Comparison of ENCODE assay signal across 11 cellular contexts in genomic region chr1:204366759-204367158, GRCh38. TPM values are rescaled to one million over a fixed set of nuclear protein-coding genes. Genes with fewer than 3 reads are reported as not detected.
DNase-seq lines count a peak whose midpoint lies in the region; ATAC-seq, FAIRE-seq and TF ChIP-seq lines count a peak whose summit lies in the region.
"Had no signal": no experiment of that assay in that cellular context is flagged by ENCODE, and none has a peak within 500 bp of the region (broad histone marks: within the 10 kb centered on the region; RNA-seq: fewer than 3 reads in every experiment).

No MANE protein-coding gene starts in this region.

- no peak overlapping the region for H3K4me3 Mint-ChIP-seq in H9
- H3K4me3 Mint-ChIP-seq: T-cell had no signal

- no peak overlapping the region for H2BK5ac ChIP-seq in H9 (ENCODE audit: insufficient read length, low read length)

- H3K4me3 ChIP-seq in HepG2 (replicated peaks in 1 of 3; ENCODE audit: insufficient read depth in 1 of 3, low read depth in 2 of 3, low read length in 3 of 3): no peak overlapping the region

- peaks cover 37% of the 10 kb centered on the region for H3K27me3 Mint-ChIP-seq in H9 (ENCODE audit: low read depth)

- no peak overlapping the region for H3K27ac Mint-ChIP-seq in H9
- H3K27ac Mint-ChIP-seq: T-cell had no signal

- no peak for TF ChIP-seq POLR2A in HepG2 (IDR thresholded peaks at IDR 0.05; ENCODE audit: insufficient read depth in 1 of 2, low read depth in 2 of 2, low read length in 2 of 2)

- H3K4me1 Mint-ChIP-seq in H9: peaks cover 4 to 5% of the 10 kb centered on the region in 2 experiments

- BruUV-seq in HepG2 (replicated peaks; lab: Mats Ljungman, UMichigan): no TSS peak

- H3K23ac ChIP-seq in H9 (ENCODE audit: insufficient read length, low read depth, low read length): no peak overlapping the region

- H3K9me3 ChIP-seq in H9 (ENCODE audit: control insufficient read depth, low read depth, low read length) (no peaks in the 10 kb centered on the region), HepG2 (ENCODE audit: low read length) (no peaks in the 10 kb centered on the region)

- POLR2A ChIA-PET in HepG2 (lab: Yijun Ruan, JAX): no interaction called here

- peaks cover 15 to 51% of the 10 kb centered on the region in 2 experiments; a peak in 4 of 5 replicates for H3K36me3 ChIP-seq in HepG2 (replicated peaks in 1 of 2; ENCODE audit: control insufficient read depth in 1 of 2, insufficient read depth in 2 of 2, low read length in 2 of 2)

- no peaks in the 10 kb centered on the region for H3K9me3 Mint-ChIP-seq in H9
- H3K9me3 Mint-ChIP-seq: T-cell had no signal

- H3K36me3 Mint-ChIP-seq in H9 (ENCODE audit: insufficient read depth in 1 of 3, low read depth in 3 of 3): no peaks in the 10 kb centered on the region
- H3K36me3 Mint-ChIP-seq: T-cell had no signal

- no peak overlapping the region for H4K5ac ChIP-seq in H9 (ENCODE audit: insufficient read length, low read depth, low read length)

- no peak overlapping the region for H3K56ac ChIP-seq in H9 (ENCODE audit: insufficient read length, low read depth, low read length)

- H3K4me2 ChIP-seq in H9 (ENCODE audit: insufficient read depth, insufficient read length, low read length): no peak overlapping the region
- H3K4me2 ChIP-seq in HepG2 (ENCODE audit: low read depth, low read length): no peak overlapping the region

- no peak overlapping the region for H3K14ac ChIP-seq in H9 (ENCODE audit: insufficient read depth, low read length)

- no peak for TF ChIP-seq RAD21 in HepG2 (CRISPR knock-in tag; IDR thresholded peaks at IDR 0.05)

- no peak overlapping the region for H2BK12ac ChIP-seq in H9 (ENCODE audit: insufficient read length, low read depth, low read length)

- peak; percentile 80 for ATAC-seq in HepG2
- ATAC-seq in GM19395 (IDR thresholded peaks at IDR 0.05; ENCODE audit: unreplicated experiment): no peak
- no peak for ATAC-seq in HG03354 (IDR thresholded peaks at IDR 0.05; ENCODE audit: poor library complexity, severe bottlenecking, unreplicated experiment)
- ATAC-seq: T-cell had no signal

- H3K27ac ChIP-seq in H9 (ENCODE audit: insufficient read length, low read depth, low read length) (no peak overlapping the region), HepG2 (ENCODE audit: extremely low read length, insufficient read depth, low read length) (no peak overlapping the region)

- H3K79me2 ChIP-seq in H9 (ENCODE audit: insufficient read depth, low read length) (no peaks in the 10 kb centered on the region), HepG2 (ENCODE audit: insufficient read depth, low read length) (no peaks in the 10 kb centered on the region)

- H3K4me1 ChIP-seq in H9 (ENCODE audit: insufficient read depth, low read length) (no peaks in the 10 kb centered on the region), HepG2 (ENCODE audit: insufficient read depth, low read length) (peaks cover 20% of the 10 kb centered on the region)

- no peak overlapping the region for H2BK120ac ChIP-seq in H9 (ENCODE audit: low read depth, low read length, poor library complexity, severe bottlenecking)

- CTCF ChIA-PET in HepG2 (lab: Yijun Ruan, JAX; ENCODE audit: low intra/inter-chr PET ratio, low total read pairs): interaction anchor here (0.8 to 1.3 kb wide), 4 partner anchors 108 to 205 kb away, joined by 3 to 5 read pairs (median 4); partner anchors contain the start of gene GOLT1A

- no peak overlapping the region for H2AK5ac ChIP-seq in H9 (ENCODE audit: insufficient read length, low read length)

- no peaks in the 10 kb centered on the region for H3K27me3 ChIP-seq in H9 (ENCODE audit: insufficient read depth, low read length)
- no peaks in the 10 kb centered on the region for H3K27me3 ChIP-seq in HepG2 (ENCODE audit: control insufficient read depth in 1 of 2, insufficient read depth in 2 of 2, low read length in 2 of 2)

- no peaks in the 10 kb centered on the region for H3K23me2 ChIP-seq in H9 (ENCODE audit: insufficient read length, low read depth, low read length, poor library complexity, severe bottlenecking)

- no peak overlapping the region for H3T11ph ChIP-seq in H9 (ENCODE audit: low read length)

- no peak overlapping the region for H4K8ac ChIP-seq in H9 (replicated peaks; ENCODE audit: insufficient read length, low read depth, low read length)

- no peak overlapping the region for H4K91ac ChIP-seq in H9 (ENCODE audit: insufficient read length, low read depth, low read length)

- H4K20me1 ChIP-seq in H9 (ENCODE audit: control insufficient read depth, insufficient read depth, insufficient read length): no peaks in the 10 kb centered on the region
- no peaks in the 10 kb centered on the region for H4K20me1 ChIP-seq in HepG2 (ENCODE audit: insufficient read depth, low read length)

- H3K4ac ChIP-seq in H9 (ENCODE audit: low read depth, low read length): no peak overlapping the region

- TF ChIP-seq EP300 in HepG2 (IDR thresholded peaks at IDR 0.05; ENCODE audit: low read depth in 2 of 2, low read length in 2 of 2): no peak
- no peak for TF ChIP-seq EP300 in HepG2 (CRISPR knock-in tag; IDR thresholded peaks at IDR 0.05; ENCODE audit: borderline replicate concordance)

- FAIRE-seq in HepG2 (lab: Jason Lieb, UNC): no peak
- FAIRE-seq: small intestine had no signal

- H3K9ac ChIP-seq in H9 (ENCODE audit: extremely low read depth, insufficient read length, low read length) (no peak overlapping the region), HepG2 (ENCODE audit: insufficient read depth, low read depth, low read length) (no peak overlapping the region)

- WGBS in H9 (ENCODE audit: extremely low coverage, insufficient read length, low lambda C conversion rate): no CpG with 5 or more reads among the region's 7 CpGs
- 96% methylated on average over 5 of the region's 7 CpGs for WGBS in HepG2 (ENCODE audit: low lambda C conversion rate)

- intact Hi-C loops in HepG2 (cut with micrococcal nuclease; ENCODE audit: unreplicated experiment): no loop called here

- peak; percentile 27 for DNase-seq in NCI-H146 (lab: John Stamatoyannopoulos, UW)
- no peak for DNase-seq in NCI-H146 treated with DMSO at 0.1 percent for 48 hours (lab: John Stamatoyannopoulos, UW; ENCODE audit: unreplicated experiment)
- DNase-seq in H9: peak; percentile 71
- peak; percentile 50 for DNase-seq in UCSD-AML1 (lab: John Stamatoyannopoulos, UW; ENCODE audit: unreplicated experiment)
- DNase-seq in HepG2 (ENCODE audit: low spot score): no peak
- no peak for DNase-seq in ureter (ENCODE audit: low spot score)
- DNase-seq: aorta, small intestine, T-cell had no signal

- no peak overlapping the region for H2BK15ac ChIP-seq in H9 (ENCODE audit: low read depth, low read length)

- H2BK20ac ChIP-seq in H9 (ENCODE audit: low read depth, low read length, poor library complexity, severe bottlenecking): no peak overlapping the region

- TF ChIP-seq CTCF in H9 (conservative IDR thresholded peaks at IDR 0.05) (peak; percentile 76), HepG2 (CRISPR knock-in tag; IDR thresholded peaks at IDR 0.05) (peak; percentile 74)

- H2AFZ ChIP-seq in H9 (ENCODE audit: low read length) (no peak overlapping the region), HepG2 (ENCODE audit: low read length) (no peak overlapping the region)

- in situ Hi-C loops in HepG2 (cut with HindIII; ENCODE audit: extremely low pct_ligation_motif_present, low pct_unique_long_range_greater_than_20kb): loop anchor here (25.0 kb wide), 1 partner anchor 504 kb away; the partner anchor contains the start of gene SNRPE

- no peaks in the 10 kb centered on the region for H3K79me1 ChIP-seq in H9 (ENCODE audit: insufficient read depth, low read depth, low read length, poor library complexity, severe bottlenecking)

- no peak overlapping the region for H3K18ac ChIP-seq in H9 (ENCODE audit: insufficient read length, low read depth, low read length)

RNA-seq across cellular contexts. Expression of gene PLEKHA6, which starts 7.0 kb away (rescaled TPM):
- 1.6 and 2.1 TPM in 2 replicates for total RNA-seq in H9 (2021)
- 10.8 and 11.4 TPM in 2 replicates for total RNA-seq in HepG2 (2016; rRNA removed; fragmentation: Illumina TruSeq; extraction: Trizol)
- 0.40 and 1.1 TPM in 2 replicates for total RNA-seq in HepG2 (2016; cell fraction: cytosol; rRNA removed; fragmentation: Illumina TruSeq; extraction: Trizol; ENCODE audit: low read depth)
- total RNA-seq in HepG2 (2016; cell fraction: insoluble cytoplasmic fraction; rRNA removed; fragmentation: Illumina TruSeq; extraction: Trizol): 7.3 and 13.7 TPM in 2 replicates
- 3.9 and 4.0 TPM in 2 replicates for total RNA-seq in HepG2 (2016; cell fraction: membrane; rRNA removed; fragmentation: Illumina TruSeq; extraction: Trizol)
- total RNA-seq in HepG2 (2016; cell fraction: nucleus; rRNA removed; fragmentation: Illumina TruSeq; extraction: Trizol): 16.8 and 17.2 TPM in 2 replicates
- polyA plus RNA-seq in HepG2 (2011; rRNA removed): 5.3 and 6.4 TPM in 2 replicates
- 2.2 TPM in 2 replicates for polyA plus RNA-seq in HepG2 (2011; cell fraction: cytosol; rRNA removed)
- 18.8 and 20.9 TPM in 2 replicates for polyA plus RNA-seq in HepG2 (2011; cell fraction: nucleus; rRNA removed)
- polyA plus RNA-seq in HepG2 (2012): 6.1 and 6.4 TPM in 2 replicates
- polyA plus RNA-seq in HepG2 (2016; cell fraction: cytosol; fragmentation: Illumina TruSeq; extraction: Trizol; ENCODE audit: low read depth): 0.33 and 0.35 TPM in 2 replicates
- polyA plus RNA-seq in HepG2 (2016; cell fraction: insoluble cytoplasmic fraction; fragmentation: Illumina TruSeq; extraction: Trizol; ENCODE audit: low read depth): 5.7 and 9.8 TPM in 2 replicates
- polyA plus RNA-seq in HepG2 (2016; cell fraction: membrane; fragmentation: Illumina TruSeq; extraction: Trizol; ENCODE audit: low read depth): 1.2 and 1.6 TPM in 2 replicates
- 24.1 and 24.3 TPM in 2 replicates for polyA plus RNA-seq in HepG2 (2016; cell fraction: nucleus; fragmentation: Illumina TruSeq; extraction: Trizol; ENCODE audit: insufficient read depth, low read depth)
- polyA minus RNA-seq in HepG2 (2011; rRNA and poly(A)+ RNA removed; ENCODE audit: low replicate concordance): 5.2 and 11.2 TPM in 2 replicates
- 3.2 and 7.6 TPM in 2 replicates for polyA minus RNA-seq in HepG2 (2011; cell fraction: cytosol; rRNA and poly(A)+ RNA removed)
- 11.1 and 11.8 TPM in 2 replicates for polyA minus RNA-seq in HepG2 (2011; cell fraction: nucleus; rRNA and poly(A)+ RNA removed)
- total RNA-seq in ureter: 61.5 TPM

RNA-seq across cellular contexts. Expression of gene PPP1R15B, which starts 44.9 kb away (rescaled TPM):
- 44.6 and 45.9 TPM in 2 replicates for total RNA-seq in H9 (2021)
- 20.1 and 23.8 TPM in 2 replicates for total RNA-seq in HepG2 (2016; rRNA removed; fragmentation: Illumina TruSeq; extraction: Trizol)
- 2.1 and 2.7 TPM in 2 replicates for total RNA-seq in HepG2 (2016; cell fraction: cytosol; rRNA removed; fragmentation: Illumina TruSeq; extraction: Trizol; ENCODE audit: low read depth)
- total RNA-seq in HepG2 (2016; cell fraction: insoluble cytoplasmic fraction; rRNA removed; fragmentation: Illumina TruSeq; extraction: Trizol): 19.9 and 23.3 TPM in 2 replicates
- 9.2 and 10.4 TPM in 2 replicates for total RNA-seq in HepG2 (2016; cell fraction: membrane; rRNA removed; fragmentation: Illumina TruSeq; extraction: Trizol)
- total RNA-seq in HepG2 (2016; cell fraction: nucleus; rRNA removed; fragmentation: Illumina TruSeq; extraction: Trizol): 29.0 and 33.5 TPM in 2 replicates
- polyA plus RNA-seq in HepG2 (2011; rRNA removed): 12.7 and 13.4 TPM in 2 replicates
- 9.5 and 11.8 TPM in 2 replicates for polyA plus RNA-seq in HepG2 (2011; cell fraction: cytosol; rRNA removed)
- 12.8 and 14.2 TPM in 2 replicates for polyA plus RNA-seq in HepG2 (2011; cell fraction: nucleus; rRNA removed)
- polyA plus RNA-seq in HepG2 (2012): 13.8 and 16.0 TPM in 2 replicates
- 1.2 and 1.4 TPM in 2 replicates for polyA plus RNA-seq in HepG2 (2016; cell fraction: cytosol; fragmentation: Illumina TruSeq; extraction: Trizol; ENCODE audit: low read depth)
- 15.8 and 16.0 TPM in 2 replicates for polyA plus RNA-seq in HepG2 (2016; cell fraction: insoluble cytoplasmic fraction; fragmentation: Illumina TruSeq; extraction: Trizol; ENCODE audit: low read depth)
- 3.3 and 3.6 TPM in 2 replicates for polyA plus RNA-seq in HepG2 (2016; cell fraction: membrane; fragmentation: Illumina TruSeq; extraction: Trizol; ENCODE audit: low read depth)
- 30.8 and 34.1 TPM in 2 replicates for polyA plus RNA-seq in HepG2 (2016; cell fraction: nucleus; fragmentation: Illumina TruSeq; extraction: Trizol; ENCODE audit: insufficient read depth, low read depth)
- polyA minus RNA-seq in HepG2 (2011; rRNA and poly(A)+ RNA removed; ENCODE audit: low replicate concordance): 29.5 and 115 TPM in 2 replicates
- 25.9 and 34.1 TPM in 2 replicates for polyA minus RNA-seq in HepG2 (2011; cell fraction: cytosol; rRNA and poly(A)+ RNA removed)
- 43.4 and 52.2 TPM in 2 replicates for polyA minus RNA-seq in HepG2 (2011; cell fraction: nucleus; rRNA and poly(A)+ RNA removed)
- 59.0 TPM for total RNA-seq in ureter

Comparison
In these comparisons a context has a peak if more than half of its experiments do, and no peak if none do; other contexts are left out.
1. DNase-seq: peak in NCI-H146 (single experiment), H9 (single experiment) and UCSD-AML1 (single experiment); none in NCI-H146 treated with DMSO at 0.1 percent for 48 hours (single experiment), HepG2 (single experiment) and ureter (single experiment).